Comparison of ENCODE assay signal across 10 cellular contexts in genomic region chr1:226661271-226661670, GRCh38.
DNase-seq lines count a peak whose midpoint lies in the region; ATAC-seq and TF ChIP-seq lines count a peak whose summit lies in the region.
"Had no signal": no experiment of that assay in that cellular context is flagged by ENCODE, and none has a peak within 500 bp of the region (broad histone marks: within the 10 kb centered on the region; RNA-seq: fewer than 3 reads in every experiment).

No MANE protein-coding gene starts in this region.

- intact Hi-C loops in breast epithelium (cut with DNase I; ENCODE audit: low total_unique reads) (no loop called here), MCF 10A (cut with micrococcal nuclease) (no loop called here), ascending aorta (cut with DNase I) (no loop called here)

- H3K4me3 Mint-ChIP-seq in MCF 10A (ENCODE audit: unreplicated experiment) = no peak overlapping the region

- H3K4me1 Mint-ChIP-seq in MCF 10A (ENCODE audit: insufficient read depth, unreplicated experiment) = peaks cover 48% of the 10 kb centered on the region

- H3K4me3 ChIP-seq in breast epithelium (no peak overlapping the region), ascending aorta (no peak overlapping the region), mesodermal cell (ENCODE audit: extremely low read depth, insufficient read depth, low read length, poor library complexity, severe bottlenecking) (no peak overlapping the region), upper lobe of left lung (no peak overlapping the region)

- CTCF ChIA-PET in MCF 10A (lab: Yijun Ruan, JAX) = interaction anchor here (0.9 to 7.4 kb wide), 7 partner anchors 9 to 165 kb away, joined by 3 to 57 read pairs (median 4); no protein-coding TSS in a partner anchor

- POLR2A ChIA-PET in MCF 10A (lab: Yijun Ruan, JAX) = interaction anchor here (0.8 to 4.3 kb wide), 9 partner anchors 12 to 279 kb away, joined by 3 to 47 read pairs (median 11); partner anchors contain the start of genes COQ8A and PARP1

- H3K9me3 Mint-ChIP-seq in MCF 10A (ENCODE audit: unreplicated experiment) = no peaks in the 10 kb centered on the region

- H3K27ac ChIP-seq in breast epithelium (peak overlapping the region; percentile 83 to 91), ascending aorta (peak overlapping the region; percentile 91 to 95), mesodermal cell (ENCODE audit: low read depth, low read length, severe bottlenecking) (peak overlapping the region; percentile 62), upper lobe of left lung (peak overlapping the region in 3 of 4 donors; percentile 76 to 87 (median 85))

- H3K9me3 ChIP-seq in breast epithelium (no peaks in the 10 kb centered on the region), ascending aorta (no peaks in the 10 kb centered on the region), mesodermal cell (ENCODE audit: control insufficient read depth, low read length) (no peaks in the 10 kb centered on the region), upper lobe of left lung (no peaks in the 10 kb centered on the region)

- no peak overlapping the region for H3K27ac Mint-ChIP-seq in MCF 10A (ENCODE audit: low read depth, unreplicated experiment)

- no peaks in the 10 kb centered on the region for H3K27me3 ChIP-seq in breast epithelium
- H3K27me3 ChIP-seq in ascending aorta = no peaks in the 10 kb centered on the region
- no peaks in the 10 kb centered on the region for H3K27me3 ChIP-seq in upper lobe of left lung

- TF ChIP-seq POLR2A in breast epithelium (IDR thresholded peaks at IDR 0.05) = no peak
- no peak for TF ChIP-seq POLR2A in upper lobe of left lung (IDR thresholded peaks at IDR 0.05)

- H3K4me1 ChIP-seq in breast epithelium (peaks cover 11 to 40% of the 10 kb centered on the region in 2 donors), ascending aorta (peaks cover 53 to 87% of the 10 kb centered on the region in 2 donors), mesodermal cell (ENCODE audit: control insufficient read depth, insufficient read depth, low read length, poor library complexity, severe bottlenecking) (peaks cover 66% of the 10 kb centered on the region), upper lobe of left lung (peaks cover 66 to 96% (median 90%) of the 10 kb centered on the region in 4 donors)

- TF ChIP-seq EP300 in upper lobe of left lung (IDR thresholded peaks at IDR 0.05) = no peak

- BruUV-seq in MCF 10A (replicated peaks; lab: Mats Ljungman, UMichigan) = no TSS peak

- 86 to 90% methylated on average over 2 of the region's 2 CpGs for WGBS in mesodermal cell (ENCODE audit: insufficient coverage in 2 of 2), 2 experiments
- WGBS in upper lobe of left lung, 2 donors = 57 to 80% methylated on average over 1 to 2 of the region's 2 CpGs

- DNase-seq in breast epithelium (ENCODE audit: low spot score in 2 of 2) (no peak), MCF 10A (ENCODE audit: unreplicated experiment) (no peak), ascending aorta (ENCODE audit: low spot score in 2 of 2) (no peak), upper lobe of left lung (no peak), cerebellar cortex (ENCODE audit: low spot score) (no peak), mucosa of gallbladder (ENCODE audit: low spot score) (no peak)
- DNase-seq: activated gamma-delta T cell treated with Interleukin-2 at 50 U/mL for 16 hours; stimulated activated CD4-positive, alpha-beta T cell treated with anti-CD3 and anti-CD28 coated beads, Interleukin-2, amount 100 ng/mL, for 48 hours had no signal

- no peaks in the 10 kb centered on the region for H3K36me3 Mint-ChIP-seq in MCF 10A (ENCODE audit: insufficient read depth, unreplicated experiment)

- TF ChIP-seq CTCF in breast epithelium (IDR thresholded peaks at IDR 0.05) = no peak
- no peak for TF ChIP-seq CTCF in MCF 10A (IDR thresholded peaks at IDR 0.05; ENCODE audit: unreplicated experiment)
- no peak for TF ChIP-seq CTCF in ascending aorta (IDR thresholded peaks at IDR 0.05)
- TF ChIP-seq CTCF in upper lobe of left lung (IDR thresholded peaks at IDR 0.05) = no peak

- ATAC-seq in upper lobe of left lung (ENCODE audit: low FRiP score in 2 of 2) (no peak), GM21381 (IDR thresholded peaks at IDR 0.05; ENCODE audit: unreplicated experiment) (no peak)

- H3K27me3 Mint-ChIP-seq in MCF 10A (ENCODE audit: insufficient read depth, unreplicated experiment) = no peaks in the 10 kb centered on the region

- H3K36me3 ChIP-seq in breast epithelium = no peaks in the 10 kb centered on the region
- no peaks in the 10 kb centered on the region for H3K36me3 ChIP-seq in ascending aorta
- no peaks in the 10 kb centered on the region for H3K36me3 ChIP-seq in mesodermal cell (ENCODE audit: control insufficient read depth, insufficient read depth, low read length)
- no peaks in the 10 kb centered on the region for H3K36me3 ChIP-seq in upper lobe of left lung
